In the genomic region with DNA sequence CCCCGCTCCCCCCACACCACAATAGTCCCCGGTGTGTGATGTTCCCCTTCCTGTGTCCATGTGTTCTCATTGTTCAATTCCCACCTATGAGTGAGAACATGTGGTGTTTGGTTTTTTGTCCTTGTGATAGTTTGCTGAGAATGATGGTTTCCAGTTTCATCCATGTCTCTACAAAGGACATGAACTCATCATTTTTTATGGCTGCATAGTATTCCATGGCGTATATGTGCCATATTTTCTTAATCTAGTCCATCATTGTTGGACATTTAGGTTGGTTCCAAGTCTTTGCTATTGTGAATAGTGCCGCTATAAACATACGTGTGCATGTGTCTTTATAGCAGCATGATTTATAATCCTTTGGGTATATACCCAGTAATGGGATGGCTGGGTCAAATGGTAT, we compare ENCODE assay signal across 5 cellular contexts. TPM values are rescaled to one million over a fixed set of nuclear protein-coding genes. Genes with fewer than 3 reads are reported as not detected.
"Had no signal": no experiment of that assay in that cellular context is flagged by ENCODE, and none has a peak within 500 bp of the region (broad histone marks: within the 10 kb centered on the region; RNA-seq: fewer than 3 reads in every experiment).

No MANE protein-coding gene starts in this region.

RNA-seq across cellular contexts. Expression of a gene that starts 11.1 kb away (rescaled TPM):
- total RNA-seq: OCI-LY7, PC-3, PC-9, RPMI7951, SJCRH30 had no signal
